Comparison of ENCODE assay signal across 8 cellular contexts in the genomic region with DNA sequence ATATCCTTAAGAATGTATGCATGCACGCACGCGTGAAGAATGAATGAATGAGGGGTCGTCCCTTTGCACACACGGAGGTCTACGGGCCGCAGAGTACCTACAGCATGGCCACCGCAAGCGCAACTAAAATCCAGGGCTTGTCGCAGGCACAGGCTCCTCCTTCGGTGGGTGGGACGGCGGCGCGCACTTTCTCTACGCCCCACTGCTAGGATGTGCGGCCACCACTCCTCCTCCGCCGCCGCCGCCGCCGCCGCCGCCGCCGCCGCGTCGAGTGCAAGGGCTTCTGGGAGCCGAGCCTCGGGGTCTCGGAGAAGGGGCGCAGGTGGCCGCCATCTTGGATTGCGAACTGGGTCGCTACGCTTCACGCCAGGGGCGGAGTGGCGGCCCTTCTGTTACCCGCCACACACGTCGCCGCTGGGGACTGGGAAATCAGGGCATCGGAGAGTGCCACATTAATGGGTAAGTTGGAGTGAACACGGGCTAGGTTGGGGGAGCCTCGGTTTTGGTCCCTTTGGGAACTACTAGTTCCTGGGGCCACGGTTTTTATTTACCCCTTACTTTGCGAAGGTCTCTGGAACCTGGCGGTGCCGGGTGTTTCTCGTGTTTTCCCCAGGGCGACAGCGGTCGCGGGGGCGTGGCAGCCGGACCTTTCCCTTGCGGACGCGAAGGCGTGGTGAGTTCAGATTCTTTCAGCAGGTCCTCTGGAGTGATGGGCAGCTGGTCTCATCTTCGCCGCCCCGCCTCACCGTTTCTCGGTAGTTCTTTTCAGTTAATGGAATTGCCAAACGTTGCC. TPM values are rescaled to one million over a fixed set of nuclear protein-coding genes. Genes with fewer than 3 reads are reported as not detected.
A peak's percentile ranks its signal among the peaks of the same experiment; 100 is the strongest.
DNase-seq lines count a peak whose midpoint lies in the region; ATAC-seq and TF ChIP-seq lines count a peak whose summit lies in the region.

Gene KPNA5 (plus strand): TSS at position 332 of the 793 bp plus-strand sequence. CDS start 124 bp downstream, at position 456.

- TF ChIP-seq POLR2A in GM15510 (IDR thresholded peaks at IDR 0.05; ENCODE audit: borderline replicate concordance, extremely low read depth, insufficient read length) = peak; percentile 97

- 0 to 1% (median 1%) methylated on average over 56 to 69 of the region's 69 CpGs for WGBS in psoas muscle, 3 donors
- under 1% methylated on average over 69 of the region's 69 CpGs for WGBS in urinary bladder

- H3K27ac ChIP-seq in psoas muscle (peak within 1 kb of the TSS; percentile 96), urinary bladder (ENCODE audit: low read depth) (peak within 1 kb of the TSS; percentile 91)

- peaks cover 12% of the 10 kb centered on the region for H3K4me1 ChIP-seq in psoas muscle
- H3K4me1 ChIP-seq in urinary bladder (ENCODE audit: insufficient read depth) = peaks cover 1% of the 10 kb centered on the region

- TF ChIP-seq CTCF in psoas muscle (IDR thresholded peaks at IDR 0.05) = no peak

- H3K9me3 ChIP-seq in psoas muscle = no peaks in the 10 kb centered on the region

- H3K36me3 ChIP-seq in psoas muscle (ENCODE audit: insufficient read depth in 1 of 2, low read depth in 1 of 2) = no peaks in the 10 kb centered on the region
- H3K36me3 ChIP-seq in urinary bladder (ENCODE audit: insufficient read depth) = no peaks in the 10 kb centered on the region

- no peaks in the 10 kb centered on the region for H3K27me3 ChIP-seq in psoas muscle (ENCODE audit: insufficient read depth in 3 of 3, low read length in 2 of 3)

- H3K4me3 ChIP-seq in psoas muscle (peak within 1 kb of the TSS; percentile 94), urinary bladder (ENCODE audit: low read depth, low read length) (peak within 1 kb of the TSS; percentile 54)

- intact Hi-C loops in left ventricle myocardium superior (cut with micrococcal nuclease) = no loop called here
- intact Hi-C loops in psoas muscle (cut with DNase I) = no loop called here

- ATAC-seq in HG02884 (IDR thresholded peaks at IDR 0.05; ENCODE audit: unreplicated experiment) = peak; percentile 96
- peak; percentile 99 for ATAC-seq in left ventricle myocardium superior
- peak; percentile 97 for ATAC-seq in psoas muscle

- DNase-seq in NCI-H146 treated with DMSO at 0.1 percent for 48 hours (lab: John Stamatoyannopoulos, UW; ENCODE audit: unreplicated experiment) (peak; percentile 88), T-helper 1 cell (peak; percentile 78 to 95 (median 88)), amygdala (lab: John Stamatoyannopoulos, UW) (peak; percentile 36 to 93 (median 81)), left ventricle myocardium superior (peak; percentile 95), psoas muscle (peak; percentile 90 to 94)

RNA-seq across cellular contexts. Expression of gene KPNA5, which starts in this region (rescaled TPM):
- total RNA-seq in left ventricle myocardium superior = 7.2 TPM
- total RNA-seq in psoas muscle = 10 to 100 TPM; 10.2 to 20.7 (median 13.8) TPM
- 10 to 100 TPM in 1 of 3 donors, 1 to 10 TPM in 2; 2.7 to 12.7 (median 6.3) TPM for polyA plus RNA-seq in psoas muscle
- 38.8 TPM for total RNA-seq in urinary bladder
- polyA plus RNA-seq in urinary bladder = 5.6 TPM

Comparison
In these comparisons a context has a peak if more than half of its experiments do, and no peak if none do; other contexts are left out.
1. Peak in every context shown above with its lines: DNase-seq, ATAC-seq, H3K4me3 ChIP-seq and H3K27ac ChIP-seq.